11 cellular contexts compared by ENCODE assay signal in the genomic region with DNA sequence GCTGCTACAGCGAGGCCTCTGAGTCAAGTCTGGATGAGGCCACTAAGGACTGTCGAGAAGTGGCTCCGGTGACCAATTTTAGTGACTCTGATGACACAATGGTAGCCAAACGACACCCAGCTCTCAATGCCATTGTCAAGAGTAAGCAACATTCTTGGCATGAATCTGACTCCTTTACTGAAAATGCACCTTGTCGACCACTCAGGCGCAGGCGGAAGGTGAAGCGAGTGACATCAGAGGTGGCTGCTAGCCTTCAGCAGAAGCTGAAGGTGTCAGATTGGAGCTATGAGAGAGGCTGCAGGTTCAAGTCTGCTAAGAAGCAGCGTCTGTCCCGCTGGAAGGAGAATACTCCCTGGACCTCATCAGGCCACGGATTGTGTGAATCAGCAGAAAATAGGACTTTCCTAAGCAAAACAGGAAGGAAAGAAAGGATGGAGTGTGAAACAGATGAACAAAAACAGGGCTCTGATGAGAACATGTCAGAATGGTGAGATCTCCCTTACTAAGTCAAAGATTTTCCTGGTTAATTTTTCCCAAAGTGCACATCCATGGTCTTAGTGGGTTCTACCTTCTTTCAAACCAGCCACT. TPM values are rescaled to one million over a fixed set of nuclear protein-coding genes. Genes with fewer than 3 reads are reported as not detected.
DNase-seq lines count a peak whose midpoint lies in the region; ATAC-seq, FAIRE-seq and TF ChIP-seq lines count a peak whose summit lies in the region.
"Had no signal": no experiment of that assay in that cellular context is flagged by ENCODE, and none has a peak within 500 bp of the region (broad histone marks: within the 10 kb centered on the region; RNA-seq: fewer than 3 reads in every experiment).

No MANE protein-coding gene starts in this region.

- peaks cover 42 to 64% of the 10 kb centered on the region in 2 donors for H3K36me3 Mint-ChIP-seq in CD4-positive, alpha-beta memory T cell
- no peaks in the 10 kb centered on the region for H3K36me3 Mint-ChIP-seq in natural killer cell

- peak overlapping the region in 7 of 8 donors; percentile 22 to 70 (median 55) for H3K4me3 Mint-ChIP-seq in CD4-positive, alpha-beta memory T cell
- peak overlapping the region; percentile 54 for H3K4me3 Mint-ChIP-seq in natural killer cell

- peaks cover 0 to 3% (median 0%) of the 10 kb centered on the region in 8 donors for H3K9me3 Mint-ChIP-seq in CD4-positive, alpha-beta memory T cell
- no peaks in the 10 kb centered on the region for H3K9me3 Mint-ChIP-seq in natural killer cell

- peaks cover 69% of the 10 kb centered on the region for H3K4me1 ChIP-seq in CD4-positive, alpha-beta memory T cell (ENCODE audit: insufficient read depth, low read length)
- peaks cover 49% of the 10 kb centered on the region for H3K4me1 ChIP-seq in adipocyte (ENCODE audit: control insufficient read depth, insufficient read depth, low read length)

- no peak for TF ChIP-seq CTCF in natural killer cell (IDR thresholded peaks at IDR 0.05)

- DNase-seq in CD4-positive, alpha-beta memory T cell: no peak
- DNase-seq in HTR-8/SVneo (ENCODE audit: insufficient read length, low spot score) (no peak), adipocyte (ENCODE audit: low read depth) (no peak), natural killer cell (no peak), iPS-NIHi11 (ENCODE audit: low spot score) (no peak), 8988T (no peak), EL (no peak), left ventricle myocardium superior (no peak)
- DNase-seq: activated CD8-positive, alpha-beta memory T cell treated with anti-CD3 and anti-CD28 coated beads, Interleukin-2, amount 50 U/mL, for 4 hours; spleen had no signal

- no peaks in the 10 kb centered on the region for H3K9me3 ChIP-seq in CD4-positive, alpha-beta memory T cell (ENCODE audit: control insufficient read depth in 1 of 2, low read length in 2 of 2)
- no peaks in the 10 kb centered on the region for H3K9me3 ChIP-seq in adipocyte (ENCODE audit: control insufficient read depth, low read length)
- H3K9me3 ChIP-seq: spleen had no signal

- H3K27ac ChIP-seq in CD4-positive, alpha-beta memory T cell (ENCODE audit: low read depth, low read length): no peak overlapping the region
- H3K27ac ChIP-seq: HL-60, spleen had no signal

- peak; percentile 95 for FAIRE-seq in HTR-8/SVneo (lab: Jason Lieb, UNC)

- POLR2A ChIA-PET in CD4-positive, alpha-beta memory T cell (lab: Charles Lee; ENCODE audit: partially characterized antibody): interaction anchor here (0.5 kb wide), 1 partner anchor 1510 kb away, joined by 3 read pairs; no protein-coding TSS in a partner anchor

- no peak overlapping the region for H3K4me3 ChIP-seq in CD4-positive, alpha-beta memory T cell (ENCODE audit: low read length in 2 of 2)
- peak overlapping the region; percentile 68 for H3K4me3 ChIP-seq in adipocyte (ENCODE audit: low read length)

- ATAC-seq in natural killer cell (no peak), left ventricle myocardium superior (no peak)

- H3K36me3 ChIP-seq in CD4-positive, alpha-beta memory T cell (ENCODE audit: insufficient read depth, low read length): peaks cover 25% of the 10 kb centered on the region
- peaks cover 38% of the 10 kb centered on the region for H3K36me3 ChIP-seq in adipocyte (ENCODE audit: control insufficient read depth, insufficient read depth, low read length, severe bottlenecking)

- H3K27me3 Mint-ChIP-seq in CD4-positive, alpha-beta memory T cell: no peaks in the 10 kb centered on the region
- no peaks in the 10 kb centered on the region for H3K27me3 Mint-ChIP-seq in natural killer cell (ENCODE audit: low read depth in 2 of 2)

- peaks cover 57 to 80% (median 70%) of the 10 kb centered on the region in 4 donors for H3K4me1 Mint-ChIP-seq in CD4-positive, alpha-beta memory T cell
- peaks cover 77 to 79% of the 10 kb centered on the region in 2 donors for H3K4me1 Mint-ChIP-seq in natural killer cell

- CTCF ChIA-PET in CD4-positive, alpha-beta memory T cell (lab: Charles Lee; ENCODE audit: partially characterized antibody): no interaction called here

- intact Hi-C loops in CD4-positive, alpha-beta memory T cell (cut with micrococcal nuclease): loop anchor here (5.0 kb wide), 5 partner anchors 658 to 1662 kb away; partner anchors contain the start of genes AHSA1, ANGEL1, CIPC and GSTZ1
- intact Hi-C loops in natural killer cell (cut with micrococcal nuclease) (no loop called here), left ventricle myocardium superior (cut with micrococcal nuclease) (no loop called here)

- H3K27me3 ChIP-seq in CD4-positive, alpha-beta memory T cell (ENCODE audit: insufficient read depth, low read length): no peaks in the 10 kb centered on the region
- no peaks in the 10 kb centered on the region for H3K27me3 ChIP-seq in adipocyte (replicated peaks; ENCODE audit: control insufficient read depth, insufficient read depth, low read length)
- H3K27me3 ChIP-seq: spleen had no signal

- no peak overlapping the region for H3K9ac ChIP-seq in adipocyte (ENCODE audit: low read length)

- H3K27ac Mint-ChIP-seq in CD4-positive, alpha-beta memory T cell: peak overlapping the region in 3 of 7 donors; percentile 7 to 56 (median 50)
- H3K27ac Mint-ChIP-seq in natural killer cell: peak overlapping the region; percentile 62 to 96

RNA-seq across cellular contexts. Expression of gene GPATCH2L, which starts 2.9 kb away (rescaled TPM):
- total RNA-seq in CD4-positive, alpha-beta memory T cell: 10 to 100 TPM; 66.0 to 70.1 TPM
- polyA plus RNA-seq in CD4-positive, alpha-beta memory T cell: 10 to 100 TPM in 1 of 2 donors, 1 to 10 TPM in 1; 7.9 to 14.8 TPM
- total RNA-seq in natural killer cell: 100 to 1,000 TPM in 1 of 3 donors, 10 to 100 TPM in 2; 69.1 to 111 (median 90.4) TPM
- 22.8 TPM for total RNA-seq in left ventricle myocardium superior
